In the genomic region with DNA sequence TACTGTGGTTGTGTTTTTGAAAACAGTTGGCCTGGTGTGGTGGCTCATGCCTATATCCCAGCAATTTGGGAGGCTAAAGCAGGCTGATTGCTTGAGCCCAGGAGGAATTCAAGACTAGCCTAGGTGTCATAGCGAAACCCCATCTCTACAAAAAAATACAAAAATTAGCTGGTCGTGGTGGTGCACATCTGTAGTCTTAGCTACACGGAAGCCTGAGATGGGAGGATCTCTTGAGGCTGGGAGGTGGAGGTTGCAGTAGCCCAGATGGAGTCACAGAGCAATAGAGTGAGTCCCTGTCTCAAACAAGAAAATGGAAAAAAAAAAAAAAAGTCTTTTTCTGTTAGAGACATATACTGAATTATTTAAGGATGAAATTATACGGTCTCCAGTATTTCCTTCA, we compare ENCODE assay signal across 18 cellular contexts. TPM values are rescaled to one million over a fixed set of nuclear protein-coding genes. Genes with fewer than 3 reads are reported as not detected.
DNase-seq lines count a peak whose midpoint lies in the region; ATAC-seq lines count a peak whose summit lies in the region.
"Had no signal": no experiment of that assay in that cellular context is flagged by ENCODE, and none has a peak within 500 bp of the region (broad histone marks: within the 10 kb centered on the region; RNA-seq: fewer than 3 reads in every experiment).

No MANE protein-coding gene starts in this region.

- CTCF ChIA-PET in activated CD4-positive, alpha-beta T cell treated with anti-CD3 and anti-CD28 coated beads, Interleukin-2, amount 10 ng/mL, durations not matched to agents 7 days and 5 days (lab: Charles Lee): no interaction called here

- H3K36me3 Mint-ChIP-seq in activated CD4-positive, alpha-beta T cell treated with anti-CD3 and anti-CD28 coated beads, Interleukin-2, amount 10 ng/mL, durations not matched to agents 7 days and 5 days (ENCODE audit: low read depth): no peaks in the 10 kb centered on the region
- no peaks in the 10 kb centered on the region for H3K36me3 Mint-ChIP-seq in dendritic cell treated with granulocyte-macrophage colony-stimulating factor and Interleukin-4, amounts not matched to agents 40 ng/mL and 50 ng/mL, for 4 days (ENCODE audit: low read depth)
- H3K36me3 Mint-ChIP-seq: CD8-positive, alpha-beta memory T cell had no signal

- H3K4me1 Mint-ChIP-seq in activated CD4-positive, alpha-beta T cell treated with anti-CD3 and anti-CD28 coated beads, Interleukin-2, amount 10 ng/mL, durations not matched to agents 7 days and 5 days: no peaks in the 10 kb centered on the region
- no peaks in the 10 kb centered on the region for H3K4me1 Mint-ChIP-seq in dendritic cell treated with granulocyte-macrophage colony-stimulating factor and Interleukin-4, amounts not matched to agents 40 ng/mL and 50 ng/mL, for 4 days (ENCODE audit: low read depth)
- H3K4me1 Mint-ChIP-seq: B cell; CD8-positive, alpha-beta memory T cell; GM23338; H9 had no signal

- DNase-seq in activated CD4-positive, alpha-beta T cell treated with anti-CD3 and anti-CD28 coated beads, Interleukin-2, amount 10 ng/mL, durations not matched to agents 7 days and 5 days: no peak
- DNase-seq in activated CD4-positive, alpha-beta T cell treated with anti-CD3 and anti-CD28 coated beads, Interleukin-2, amount 50 U/mL, for 4 hours: no peak
- DNase-seq in SHP77 treated with DMSO at 0.1 percent for 48 hours (lab: John Stamatoyannopoulos, UW) (no peak), NCI-H2029 (lab: John Stamatoyannopoulos, UW) (no peak), amniotic stem cell (lab: John Stamatoyannopoulos, UW) (no peak)
- DNase-seq: CD4-positive, alpha-beta T cell; CD8-positive, alpha-beta memory T cell; DMS 273 treated with DMSO at 0.1 percent for 48 hours; DMS79; EL; GDM1; H9 had no signal

- peak overlapping the region; percentile 36 for H3K27ac Mint-ChIP-seq in activated CD4-positive, alpha-beta T cell treated with anti-CD3 and anti-CD28 coated beads, Interleukin-2, amount 10 ng/mL, durations not matched to agents 7 days and 5 days
- no peak overlapping the region for H3K27ac Mint-ChIP-seq in dendritic cell treated with granulocyte-macrophage colony-stimulating factor and Interleukin-4, amounts not matched to agents 40 ng/mL and 50 ng/mL, for 4 days
- H3K27ac Mint-ChIP-seq: B cell; CD4-positive, alpha-beta T cell; CD8-positive, alpha-beta memory T cell; GM23338; H9 had no signal

- H3K27me3 Mint-ChIP-seq in activated CD4-positive, alpha-beta T cell treated with anti-CD3 and anti-CD28 coated beads, Interleukin-2, amount 10 ng/mL, durations not matched to agents 7 days and 5 days: no peaks in the 10 kb centered on the region
- H3K27me3 Mint-ChIP-seq in dendritic cell treated with granulocyte-macrophage colony-stimulating factor and Interleukin-4, amounts not matched to agents 40 ng/mL and 50 ng/mL, for 4 days: no peaks in the 10 kb centered on the region
- H3K27me3 Mint-ChIP-seq: B cell; CD4-positive, alpha-beta T cell; CD8-positive, alpha-beta memory T cell had no signal

- intact Hi-C loops in dendritic cell treated with granulocyte-macrophage colony-stimulating factor and Interleukin-4, amounts not matched to agents 40 ng/mL and 50 ng/mL, for 4 days (cut with micrococcal nuclease): no loop called here

- POLR2A ChIA-PET in activated CD4-positive, alpha-beta T cell treated with anti-CD3 and anti-CD28 coated beads, Interleukin-2, amount 10 ng/mL, durations not matched to agents 7 days and 5 days (lab: Charles Lee): interaction anchor here (0.6 kb wide), 1 partner anchor 62 kb away, joined by 4 read pairs; no protein-coding TSS in a partner anchor

- ATAC-seq in HG02870 (IDR thresholded peaks at IDR 0.05; ENCODE audit: unreplicated experiment): peak; percentile 59
- ATAC-seq: GM12878, GM23338, HCT116 had no signal

- H3K9me3 Mint-ChIP-seq in activated CD4-positive, alpha-beta T cell treated with anti-CD3 and anti-CD28 coated beads, Interleukin-2, amount 10 ng/mL, durations not matched to agents 7 days and 5 days: no peaks in the 10 kb centered on the region
- no peaks in the 10 kb centered on the region for H3K9me3 Mint-ChIP-seq in dendritic cell treated with granulocyte-macrophage colony-stimulating factor and Interleukin-4, amounts not matched to agents 40 ng/mL and 50 ng/mL, for 4 days
- H3K9me3 Mint-ChIP-seq: CD4-positive, alpha-beta T cell; CD8-positive, alpha-beta memory T cell; GM23338; H9 had no signal

- H3K4me3 Mint-ChIP-seq in activated CD4-positive, alpha-beta T cell treated with anti-CD3 and anti-CD28 coated beads, Interleukin-2, amount 10 ng/mL, durations not matched to agents 7 days and 5 days: no peak overlapping the region
- H3K4me3 Mint-ChIP-seq in dendritic cell treated with granulocyte-macrophage colony-stimulating factor and Interleukin-4, amounts not matched to agents 40 ng/mL and 50 ng/mL, for 4 days: peak overlapping the region; percentile 14
- H3K4me3 Mint-ChIP-seq: B cell; CD4-positive, alpha-beta T cell; CD8-positive, alpha-beta memory T cell; GM23338; H9 had no signal

RNA-seq across cellular contexts. Expression of gene LRRFIP2, which starts 14.7 kb away (rescaled TPM):
- total RNA-seq in activated CD4-positive, alpha-beta T cell treated with anti-CD3 and anti-CD28 coated beads, Interleukin-2, amount 10 ng/mL, durations not matched to agents 7 days and 5 days: 10 to 100 TPM; 27.1 to 30.1 TPM

RNA-seq across cellular contexts. Expression of gene GOLGA4, which starts 54.0 kb away (rescaled TPM):
- total RNA-seq in activated CD4-positive, alpha-beta T cell treated with anti-CD3 and anti-CD28 coated beads, Interleukin-2, amount 10 ng/mL, durations not matched to agents 7 days and 5 days: 10 to 100 TPM; 34.8 to 36.2 TPM
